ENCODE assay signal across 8 cellular contexts in genomic region chr2:120175000-120175581, GRCh38. TPM values are rescaled to one million over a fixed set of nuclear protein-coding genes. Genes with fewer than 3 reads are reported as not detected.
A peak's percentile ranks its signal among the peaks of the same experiment; 100 is the strongest.
DNase-seq lines count a peak whose midpoint lies in the region; ATAC-seq and TF ChIP-seq lines count a peak whose summit lies in the region.

No MANE protein-coding gene starts in this region.

- H3K9me3 ChIP-seq in OCI-LY1 (ENCODE audit: low read length) (no peaks in the 10 kb centered on the region), mammary epithelial cell (replicated peaks; ENCODE audit: insufficient read depth, low read length) (no peaks in the 10 kb centered on the region), testis (no peaks in the 10 kb centered on the region)

- no peak overlapping the region; the same call in 1 of the 2 replicates for H3K9ac ChIP-seq in OCI-LY1 (ENCODE audit: low read length)
- H3K9ac ChIP-seq in mammary epithelial cell (ENCODE audit: insufficient read depth, low read length): no peak overlapping the region

- no peaks in the 10 kb centered on the region for H4K20me1 ChIP-seq in OCI-LY1 (ENCODE audit: insufficient read depth, low read length)
- H4K20me1 ChIP-seq in mammary epithelial cell (ENCODE audit: insufficient read depth, low read length): no peaks in the 10 kb centered on the region

- peaks cover 20% of the 10 kb centered on the region for H3K4me1 Mint-ChIP-seq in stimulated activated effector memory CD8-positive, alpha-beta T cell treated with anti-CD3 and anti-CD28 coated beads, Interleukin-12 subunit alpha, Interleukin-12 subunit beta, amount 100 ng/mL, for 72 hours

- no peaks in the 10 kb centered on the region for H3F3A ChIP-seq in OCI-LY1 (ENCODE audit: insufficient read depth, low read length)

- H3K9me2 ChIP-seq in OCI-LY1 (ENCODE audit: low read depth, low read length): no peaks in the 10 kb centered on the region

- in situ Hi-C loops in mammary epithelial cell (cut with MboI; ENCODE audit: low sequenced_read_pairs in 2 of 2): loop anchor here (10.0 kb wide), 1 partner anchor 60 kb away; no protein-coding TSS in a partner anchor

- peak overlapping the region; percentile 31; the same call in 1 of the 2 replicates for H3K4me2 ChIP-seq in OCI-LY1 (ENCODE audit: low read length)
- H3K4me2 ChIP-seq in mammary epithelial cell (ENCODE audit: insufficient read depth, low read depth, low read length): peak overlapping the region; percentile 54

- CTCF ChIA-PET in mammary epithelial cell (lab: Charles Lee; ENCODE audit: low non-redundant PET): interaction anchor here (0.6 to 1.3 kb wide), 8 partner anchors 27 to 473 kb away, joined by 3 to 10 read pairs (median 4); no protein-coding TSS in a partner anchor

- intact Hi-C loops in mammary epithelial cell (cut with micrococcal nuclease): loop anchor here (1.0 to 5.0 kb wide), 10 partner anchors 66 to 768 kb away; partner anchors contain the start of gene EPB41L5
- intact Hi-C loops in testis (cut with DNase I; ENCODE audit: low total_unique reads): no loop called here

- no TSS peak for BruUV-seq in mammary epithelial cell (replicated peaks; lab: Mats Ljungman, UMichigan)

- H3K27ac Mint-ChIP-seq in stimulated activated effector memory CD8-positive, alpha-beta T cell treated with anti-CD3 and anti-CD28 coated beads, Interleukin-12 subunit alpha, Interleukin-12 subunit beta, amount 100 ng/mL, for 72 hours: no peak overlapping the region

- no peak overlapping the region for H3K4me3 Mint-ChIP-seq in stimulated activated effector memory CD8-positive, alpha-beta T cell treated with anti-CD3 and anti-CD28 coated beads, Interleukin-12 subunit alpha, Interleukin-12 subunit beta, amount 100 ng/mL, for 72 hours

- H3K36me3 ChIP-seq in OCI-LY1 (ENCODE audit: insufficient read depth, low read length) (no peaks in the 10 kb centered on the region), mammary epithelial cell (ENCODE audit: insufficient read depth, low read length) (no peaks in the 10 kb centered on the region), testis (ENCODE audit: low read depth, missing control alignments) (no peaks in the 10 kb centered on the region)

- peaks cover 10% of the 10 kb centered on the region for H3K36me3 Mint-ChIP-seq in stimulated activated effector memory CD8-positive, alpha-beta T cell treated with anti-CD3 and anti-CD28 coated beads, Interleukin-12 subunit alpha, Interleukin-12 subunit beta, amount 100 ng/mL, for 72 hours

- no peak for TF ChIP-seq POLR2A in testis (IDR thresholded peaks at IDR 0.05)

- H3K27ac ChIP-seq in OCI-LY1 (ENCODE audit: low read depth, low read length, poor library complexity, severe bottlenecking): peak overlapping the region; percentile 53
- no peak overlapping the region for H3K27ac ChIP-seq in mammary epithelial cell (ENCODE audit: insufficient read depth, low read depth, low read length)
- no peak overlapping the region for H3K27ac ChIP-seq in testis

- 7% methylated on average over 6 of the region's 6 CpGs for WGBS in mammary epithelial cell (ENCODE audit: low coverage, missing lambda C conversion rate)
- 36 to 41% methylated on average over 6 of the region's 6 CpGs for WGBS in testis, 2 donors

- dilution Hi-C loops in mammary epithelial cell (cut with HindIII; ENCODE audit: low sequenced_read_pairs): no loop called here

- H3K9me3 Mint-ChIP-seq in stimulated activated effector memory CD8-positive, alpha-beta T cell treated with anti-CD3 and anti-CD28 coated beads, Interleukin-12 subunit alpha, Interleukin-12 subunit beta, amount 100 ng/mL, for 72 hours: no peaks in the 10 kb centered on the region

- no peaks in the 10 kb centered on the region for H3K79me2 ChIP-seq in OCI-LY1 (ENCODE audit: insufficient read depth, low read length)
- H3K79me2 ChIP-seq in mammary epithelial cell (ENCODE audit: insufficient read depth, low read length): peaks cover 14% of the 10 kb centered on the region

- DNase-seq in DMS53 (lab: John Stamatoyannopoulos, UW) (peak; percentile 78), HT1080 (ENCODE audit: low read depth) (peak; percentile 53), mammary epithelial cell (peak; percentile 47), kidney glomerular epithelial cell (lab: John Stamatoyannopoulos, UW) (peak; percentile 47), testis (peak; percentile 42)
- DNase-seq in stimulated activated effector memory CD8-positive, alpha-beta T cell treated with anti-CD3 and anti-CD28 coated beads, Interleukin-12 subunit alpha, Interleukin-12 subunit beta, amount 100 ng/mL, for 72 hours (ENCODE audit: low spot score in 2 of 2): no peak

- H3K4me1 ChIP-seq in OCI-LY1 (ENCODE audit: insufficient read depth, low read length, severe bottlenecking) (peaks cover 41% of the 10 kb centered on the region), mammary epithelial cell (ENCODE audit: insufficient read depth, low read length) (peaks cover 10% of the 10 kb centered on the region), testis (peaks cover 3% of the 10 kb centered on the region)

- H2AFZ ChIP-seq in OCI-LY1 (ENCODE audit: low read length) (no peak overlapping the region), mammary epithelial cell (ENCODE audit: low read depth, low read length) (peak overlapping the region; percentile 67)

- H3K4me3 ChIP-seq in OCI-LY1 (ENCODE audit: low read depth, low read length, poor library complexity, severe bottlenecking): no peak overlapping the region
- H3K4me3 ChIP-seq in mammary epithelial cell (replicated peaks in 1 of 3; ENCODE audit: insufficient read depth in 1 of 3, low read depth in 2 of 3, low read length in 3 of 3): no peak overlapping the region
- no peak overlapping the region for H3K4me3 ChIP-seq in testis

- no peaks in the 10 kb centered on the region for H3K27me3 ChIP-seq in OCI-LY1 (ENCODE audit: insufficient read depth, low read length)
- no peaks in the 10 kb centered on the region for H3K27me3 ChIP-seq in mammary epithelial cell (ENCODE audit: insufficient read depth, low read length)
- H3K27me3 ChIP-seq in testis: no peaks in the 10 kb centered on the region

- no peak for ATAC-seq in GM19455 (IDR thresholded peaks at IDR 0.05; ENCODE audit: unreplicated experiment)
- no peak for ATAC-seq in stimulated activated effector memory CD8-positive, alpha-beta T cell treated with anti-CD3 and anti-CD28 coated beads, Interleukin-12 subunit alpha, Interleukin-12 subunit beta, amount 100 ng/mL, for 72 hours

- peak; percentile 85 for TF ChIP-seq CTCF in OCI-LY1 (IDR thresholded peaks at IDR 0.05; ENCODE audit: low read length)
- peak; percentile 54 to 70 for TF ChIP-seq CTCF in mammary epithelial cell (conservative IDR thresholded peaks at IDR 0.05 in 1 of 2, IDR thresholded peaks at IDR 0.05 in 1 of 2; ENCODE audit: extremely low read depth in 1 of 2, insufficient read depth in 1 of 2, low read depth in 1 of 2, low read length in 2 of 2)
- TF ChIP-seq CTCF in testis (IDR thresholded peaks at IDR 0.05): peak; percentile 53 to 72 (median 67)

RNA-seq across cellular contexts. Expression of gene TMEM185B, which starts 48.1 kb away (rescaled TPM):
- total RNA-seq in HT1080 (2014; rRNA removed; shearing (Covaris generic)): 47.9 and 55.0 TPM in 2 replicates
- polyA plus RNA-seq in HT1080 (2015; cell fraction: cytosol; rRNA removed): 61.5 and 70.4 TPM in 2 replicates
- 56.3 and 63.7 TPM in 2 replicates for polyA plus RNA-seq in HT1080 (2015; cell fraction: nucleus; rRNA removed)
- 10 to 100 TPM; 30.2 to 45.7 TPM for total RNA-seq in mammary epithelial cell
- 29.3 TPM for polyA plus RNA-seq in mammary epithelial cell
- polyA minus RNA-seq in mammary epithelial cell: 32.7 TPM
- 10 to 100 TPM; 63.4 to 72.5 TPM for total RNA-seq in testis
- polyA plus RNA-seq in testis (ENCODE audit: insufficient read depth, low read depth, low replicate concordance): 41.2 TPM

Comparison
In these comparisons a context has a peak if more than half of its experiments do, and no peak if none do; other contexts are left out.
1. DNase-seq: peak in DMS53 (single experiment), HT1080 (single experiment), mammary epithelial cell (single experiment), kidney glomerular epithelial cell (single experiment) and testis (single experiment); none in stimulated activated effector memory CD8-positive, alpha-beta T cell treated with anti-CD3 and anti-CD28 coated beads, Interleukin-12 subunit alpha, Interleukin-12 subunit beta, amount 100 ng/mL, for 72 hours (0 of 2).
2. Peak in every context shown above with its lines, with median percentiles within 50 percentile points of each other: CTCF ChIP-seq.